ENCODE assay signal across 8 cellular contexts in genomic region chr14:75982724-75983358, GRCh38. TPM values are rescaled to one million over a fixed set of nuclear protein-coding genes. Genes with fewer than 3 reads are reported as not detected.
DNase-seq lines count a peak whose midpoint lies in the region; ATAC-seq, FAIRE-seq and TF ChIP-seq lines count a peak whose summit lies in the region.

No MANE protein-coding gene starts in this region.

- peaks cover 5% of the 10 kb centered on the region for H3K36me3 Mint-ChIP-seq in stimulated activated effector memory CD8-positive, alpha-beta T cell treated with anti-CD3 and anti-CD28 coated beads, Interleukin-12 subunit alpha, Interleukin-12 subunit beta, amount 100 ng/mL, for 72 hours

- DNase-seq in AML-193 (lab: John Stamatoyannopoulos, UW) (peak; percentile 34 to 48), NB4 (ENCODE audit: low read depth) (peak; percentile 51), body of pancreas (peak; percentile 83 to 85 (median 84)), keratinocyte (ENCODE audit: low read depth, low spot score) (no peak), cortex of kidney (lab: John Stamatoyannopoulos, UW) (no peak)
- DNase-seq in stimulated activated effector memory CD8-positive, alpha-beta T cell treated with anti-CD3 and anti-CD28 coated beads, Interleukin-12 subunit alpha, Interleukin-12 subunit beta, amount 100 ng/mL, for 72 hours (ENCODE audit: low spot score in 2 of 2): peak in 1 of 2 donors; percentile 17
- DNase-seq in activated CD4-positive, alpha-beta T cell treated with anti-CD3 and anti-CD28 coated beads, Interleukin-2, amount 50 U/mL, for 4 hours: no peak

- dilution Hi-C loops in keratinocyte (cut with MboI; ENCODE audit: extremely low pct_ligation_motif_present, low sequenced_read_pairs): no loop called here

- TF ChIP-seq POLR2A in NB4 (IDR thresholded peaks at IDR 0.05; ENCODE audit: extremely low read depth, insufficient read length) (no peak), body of pancreas (IDR thresholded peaks at IDR 0.05) (peak in 2 of 3 donors; percentile 54 to 60)

- no peaks in the 10 kb centered on the region for H3K9me3 Mint-ChIP-seq in stimulated activated effector memory CD8-positive, alpha-beta T cell treated with anti-CD3 and anti-CD28 coated beads, Interleukin-12 subunit alpha, Interleukin-12 subunit beta, amount 100 ng/mL, for 72 hours

- ATAC-seq in GM19035 (IDR thresholded peaks at IDR 0.05; ENCODE audit: unreplicated experiment): peak; percentile 10
- ATAC-seq in body of pancreas: peak; percentile 47
- ATAC-seq in stimulated activated effector memory CD8-positive, alpha-beta T cell treated with anti-CD3 and anti-CD28 coated beads, Interleukin-12 subunit alpha, Interleukin-12 subunit beta, amount 100 ng/mL, for 72 hours: peak; percentile 39

- H3K27ac ChIP-seq in body of pancreas: peak overlapping the region; percentile 82 to 99 (median 98)
- H3K27ac ChIP-seq in keratinocyte (ENCODE audit: control insufficient read depth, insufficient read depth, low read length): no peak overlapping the region

- peaks cover 10% of the 10 kb centered on the region for H3K79me2 ChIP-seq in keratinocyte (ENCODE audit: control insufficient read depth, insufficient read depth, low read length)

- no peaks in the 10 kb centered on the region for H3K9me1 ChIP-seq in keratinocyte (ENCODE audit: control insufficient read depth, extremely low read depth, insufficient read depth, low read length)

- H3K27me3 ChIP-seq in body of pancreas: no peaks in the 10 kb centered on the region
- H3K27me3 ChIP-seq in keratinocyte (ENCODE audit: control insufficient read depth, extremely low read depth, insufficient read depth, low read length): no peaks in the 10 kb centered on the region

- H3K9ac ChIP-seq in keratinocyte (ENCODE audit: control insufficient read depth, extremely low read depth, insufficient read depth, low read length): peak overlapping the region; percentile 50

- peaks cover 52% of the 10 kb centered on the region for H3K4me1 Mint-ChIP-seq in stimulated activated effector memory CD8-positive, alpha-beta T cell treated with anti-CD3 and anti-CD28 coated beads, Interleukin-12 subunit alpha, Interleukin-12 subunit beta, amount 100 ng/mL, for 72 hours

- H3K36me3 ChIP-seq in body of pancreas (replicated peaks in 1 of 2; ENCODE audit: insufficient read depth in 1 of 2, low read depth in 2 of 2) (no peaks in the 10 kb centered on the region), keratinocyte (ENCODE audit: control insufficient read depth in 2 of 2, extremely low read depth in 1 of 2, insufficient read depth in 2 of 2, low read length in 2 of 2) (no peaks in the 10 kb centered on the region)

- WGBS in body of pancreas, 2 donors: 7 to 47% methylated on average over 7 to 33 of the region's 35 CpGs

- no peak overlapping the region for H3K27ac Mint-ChIP-seq in stimulated activated effector memory CD8-positive, alpha-beta T cell treated with anti-CD3 and anti-CD28 coated beads, Interleukin-12 subunit alpha, Interleukin-12 subunit beta, amount 100 ng/mL, for 72 hours

- peak overlapping the region; percentile 69 for H3K4me2 ChIP-seq in keratinocyte (ENCODE audit: control insufficient read depth, extremely low read depth, insufficient read depth, low read depth, low read length)

- intact Hi-C loops in body of pancreas (cut with DNase I): no loop called here

- no peaks in the 10 kb centered on the region for H4K20me1 ChIP-seq in keratinocyte (ENCODE audit: control insufficient read depth, extremely low read depth, insufficient read depth, low read length)

- H3K4me3 ChIP-seq in NB4 (ENCODE audit: low read depth, low read length): no peak overlapping the region
- H3K4me3 ChIP-seq in body of pancreas: peak overlapping the region; percentile 35 to 60
- peak overlapping the region in 2 of 3 experiments; percentile 53 to 59 for H3K4me3 ChIP-seq in keratinocyte (ENCODE audit: control insufficient read depth in 2 of 3, extremely low read depth in 1 of 3, insufficient read depth in 2 of 3, low read depth in 1 of 3, low read length in 3 of 3)

- TF ChIP-seq CTCF in NB4 (IDR thresholded peaks at IDR 0.05; ENCODE audit: low read depth, low read length) (no peak), body of pancreas (IDR thresholded peaks at IDR 0.05) (peak in 3 of 7 experiments; percentile 2 to 6 (median 4)), keratinocyte (optimal IDR thresholded peaks at IDR 0.05 in 1 of 3, IDR thresholded peaks at IDR 0.05 in 1 of 3, conservative IDR thresholded peaks at IDR 0.05 in 1 of 3; ENCODE audit: extremely low read depth in 1 of 3, insufficient read depth in 2 of 3, low read length in 3 of 3) (no peak)

- H3K4me1 ChIP-seq in body of pancreas: peaks cover 74% of the 10 kb centered on the region
- H3K4me1 ChIP-seq in keratinocyte (ENCODE audit: control insufficient read depth, extremely low read depth, insufficient read depth, low read length): peaks cover 27% of the 10 kb centered on the region

- H3K9me3 ChIP-seq in body of pancreas: no peaks in the 10 kb centered on the region
- no peaks in the 10 kb centered on the region for H3K9me3 ChIP-seq in keratinocyte (ENCODE audit: control insufficient read depth, low read depth, low read length)

- peak overlapping the region; percentile 68 for H2AFZ ChIP-seq in keratinocyte (ENCODE audit: control insufficient read depth, low read length)

- no peak for FAIRE-seq in keratinocyte (lab: Jason Lieb, UNC)

- H3K4me3 Mint-ChIP-seq in stimulated activated effector memory CD8-positive, alpha-beta T cell treated with anti-CD3 and anti-CD28 coated beads, Interleukin-12 subunit alpha, Interleukin-12 subunit beta, amount 100 ng/mL, for 72 hours: peak overlapping the region; percentile 79

RNA-seq across cellular contexts. Expression of gene TGFB3, which starts 1.0 kb away (rescaled TPM):
- total RNA-seq in body of pancreas: 10 to 100 TPM; 23.6 to 30.7 TPM
- 0.84 to 1.1 TPM (median 1.1 TPM) in 3 replicates for polyA plus RNA-seq in keratinocyte
- not detected for polyA plus RNA-seq in keratinocyte (2011; ENCODE audit: low read depth)
- 0.62 and 0.79 TPM in 2 replicates for polyA plus RNA-seq in keratinocyte (2011; cell fraction: cytosol; rRNA removed)
- 2.4 and 2.6 TPM in 2 replicates for polyA plus RNA-seq in keratinocyte (2011; cell fraction: nucleus; rRNA removed)
- polyA plus RNA-seq in keratinocyte (2012; ENCODE audit: low replicate concordance): 0.24 and 0.73 TPM in 2 replicates
- 0.49 to 5.5 TPM (median 2.5 TPM) in 3 replicates for polyA minus RNA-seq in keratinocyte
- not detected for polyA minus RNA-seq in keratinocyte (2011; cell fraction: cytosol; rRNA and poly(A)+ RNA removed)
- 0.32 and 0.39 TPM in 2 replicates for polyA minus RNA-seq in keratinocyte (2011; cell fraction: nucleus; rRNA and poly(A)+ RNA removed)

RNA-seq across cellular contexts. Expression of gene IFT43, which starts 2.7 kb away (rescaled TPM):
- 10 to 100 TPM; 15.0 to 18.5 TPM for total RNA-seq in body of pancreas
- 36.1 to 48.4 TPM (median 41.6 TPM) in 3 replicates for polyA plus RNA-seq in keratinocyte
- polyA plus RNA-seq in keratinocyte (2011; ENCODE audit: low read depth): 12.3 TPM
- polyA plus RNA-seq in keratinocyte (2011; cell fraction: cytosol; rRNA removed): 32.3 and 35.8 TPM in 2 replicates
- polyA plus RNA-seq in keratinocyte (2011; cell fraction: nucleus; rRNA removed): 45.3 and 47.6 TPM in 2 replicates
- 28.7 and 33.1 TPM in 2 replicates for polyA plus RNA-seq in keratinocyte (2012; ENCODE audit: low replicate concordance)
- 16.7 to 17.9 TPM (median 17.2 TPM) in 3 replicates for polyA minus RNA-seq in keratinocyte
- polyA minus RNA-seq in keratinocyte (2011; cell fraction: cytosol; rRNA and poly(A)+ RNA removed): 13.2 TPM
- 14.9 and 27.0 TPM in 2 replicates for polyA minus RNA-seq in keratinocyte (2011; cell fraction: nucleus; rRNA and poly(A)+ RNA removed)

Comparison
In these comparisons a context has a peak if more than half of its experiments do, and no peak if none do; other contexts are left out.
1. DNase-seq: peak in AML-193 (2 of 2), NB4 (single experiment) and body of pancreas (4 of 4); none in keratinocyte (single experiment), cortex of kidney (single experiment) and activated CD4-positive, alpha-beta T cell treated with anti-CD3 and anti-CD28 coated beads, Interleukin-2, amount 50 U/mL, for 4 hours (0 of 2).
2. Peak in every context shown above with its lines, with median percentiles within 50 percentile points of each other: ATAC-seq.